Comparison of ENCODE assay signal across 12 cellular contexts in genomic region chr1:12386130-12386529, GRCh38.
A peak's percentile ranks its signal among the peaks of the same experiment; 100 is the strongest.
DNase-seq lines count a peak whose midpoint lies in the region; ATAC-seq and TF ChIP-seq lines count a peak whose summit lies in the region.
"Had no signal": no experiment of that assay in that cellular context is flagged by ENCODE, and none has a peak within 500 bp of the region (broad histone marks: within the 10 kb centered on the region; RNA-seq: fewer than 3 reads in every experiment).

No MANE protein-coding gene starts in this region.

- no TSS peak for BruUV-seq in MCF 10A (replicated peaks; lab: Mats Ljungman, UMichigan)

- peak overlapping the region; percentile 2 for H3K4me3 ChIP-seq in naive thymus-derived CD4-positive, alpha-beta T cell (ENCODE audit: low read length)
- no peak overlapping the region for H3K4me3 ChIP-seq in colonic mucosa
- H3K4me3 ChIP-seq: ascending aorta had no signal

- H3K36me3 Mint-ChIP-seq in MCF 10A (ENCODE audit: insufficient read depth, unreplicated experiment), result peaks cover 77% of the 10 kb centered on the region
- H3K36me3 Mint-ChIP-seq in naive thymus-derived CD4-positive, alpha-beta T cell, result peaks cover 24 to 89% (median 76%) of the 10 kb centered on the region in 5 donors
- H3K36me3 Mint-ChIP-seq in osteocyte (ENCODE audit: unreplicated experiment), result peaks cover 75% of the 10 kb centered on the region

- H3K27ac ChIP-seq in naive thymus-derived CD4-positive, alpha-beta T cell (ENCODE audit: low read depth, low read length), result peak overlapping the region; percentile 52
- H3K27ac ChIP-seq in colonic mucosa, result no peak overlapping the region
- H3K27ac ChIP-seq: ascending aorta had no signal

- no peaks in the 10 kb centered on the region for H3K4me1 Mint-ChIP-seq in MCF 10A (ENCODE audit: insufficient read depth, unreplicated experiment)
- H3K4me1 Mint-ChIP-seq in naive thymus-derived CD4-positive, alpha-beta T cell, result peaks cover 32 to 61% (median 52%) of the 10 kb centered on the region in 7 donors
- H3K4me1 Mint-ChIP-seq in osteocyte (ENCODE audit: unreplicated experiment), result no peaks in the 10 kb centered on the region

- ATAC-seq in naive thymus-derived CD4-positive, alpha-beta T cell, result peak; percentile 95
- no peak for ATAC-seq in HG03432 (IDR thresholded peaks at IDR 0.05; ENCODE audit: unreplicated experiment)

- H3K4me1 ChIP-seq in naive thymus-derived CD4-positive, alpha-beta T cell (ENCODE audit: control insufficient read depth in 2 of 2, insufficient read depth in 2 of 2, low read length in 2 of 2), result peaks cover 31 to 40% of the 10 kb centered on the region in 2 donors
- H3K4me1 ChIP-seq in colonic mucosa, result peaks cover 4% of the 10 kb centered on the region

- no peak overlapping the region for H3K9ac ChIP-seq in colonic mucosa (ENCODE audit: low read depth in 2 of 2, low read length in 2 of 2)

- H3K4me3 Mint-ChIP-seq in MCF 10A (ENCODE audit: unreplicated experiment) (no peak overlapping the region), osteocyte (ENCODE audit: unreplicated experiment) (no peak overlapping the region)
- H3K4me3 Mint-ChIP-seq in naive thymus-derived CD4-positive, alpha-beta T cell, result peak overlapping the region; percentile 30 to 81 (median 64)

- TF ChIP-seq CTCF in MCF 10A (IDR thresholded peaks at IDR 0.05; ENCODE audit: unreplicated experiment) (no peak), colonic mucosa (IDR thresholded peaks at IDR 0.05) (no peak), osteocyte (IDR thresholded peaks at IDR 0.05) (no peak)

- H3K27ac Mint-ChIP-seq in MCF 10A (ENCODE audit: low read depth, unreplicated experiment) (peak overlapping the region; percentile 49), osteocyte (ENCODE audit: unreplicated experiment) (no peak overlapping the region)
- H3K27ac Mint-ChIP-seq in naive thymus-derived CD4-positive, alpha-beta T cell, result peak overlapping the region; percentile 61 to 96 (median 80)

- no peaks in the 10 kb centered on the region for H3K27me3 ChIP-seq in naive thymus-derived CD4-positive, alpha-beta T cell (ENCODE audit: control insufficient read depth in 2 of 2, insufficient read depth in 2 of 2, low read length in 2 of 2)
- no peaks in the 10 kb centered on the region for H3K27me3 ChIP-seq in colonic mucosa
- H3K27me3 ChIP-seq: ascending aorta had no signal

- H3K36me3 ChIP-seq in naive thymus-derived CD4-positive, alpha-beta T cell (ENCODE audit: control insufficient read depth in 2 of 3, insufficient read depth in 3 of 3, low read length in 3 of 3), result peaks cover 8 to 40% (median 21%) of the 10 kb centered on the region in 3 experiments
- H3K36me3 ChIP-seq in colonic mucosa, result peaks cover 11% of the 10 kb centered on the region

- H3K27me3 Mint-ChIP-seq in MCF 10A (ENCODE audit: insufficient read depth, unreplicated experiment), result no peaks in the 10 kb centered on the region
- no peaks in the 10 kb centered on the region for H3K27me3 Mint-ChIP-seq in naive thymus-derived CD4-positive, alpha-beta T cell
- no peaks in the 10 kb centered on the region for H3K27me3 Mint-ChIP-seq in osteocyte (ENCODE audit: unreplicated experiment)

- H3K9me3 Mint-ChIP-seq in MCF 10A (ENCODE audit: unreplicated experiment), result peaks cover 14% of the 10 kb centered on the region
- peaks cover 5 to 27% (median 16%) of the 10 kb centered on the region in 11 donors for H3K9me3 Mint-ChIP-seq in naive thymus-derived CD4-positive, alpha-beta T cell
- peaks cover 22% of the 10 kb centered on the region for H3K9me3 Mint-ChIP-seq in osteocyte (ENCODE audit: unreplicated experiment)

- H3K9me3 ChIP-seq in naive thymus-derived CD4-positive, alpha-beta T cell (ENCODE audit: control insufficient read depth in 2 of 3, low read length in 3 of 3), result peaks cover 0 to 5% (median 0%) of the 10 kb centered on the region in 3 experiments
- H3K9me3 ChIP-seq in colonic mucosa, result no peaks in the 10 kb centered on the region

- POLR2A ChIA-PET in MCF 10A (lab: Yijun Ruan, JAX), result interaction anchor here (0.6 kb wide), 1 partner anchor 211 kb away, joined by 4 read pairs; no protein-coding TSS in a partner anchor
- POLR2A ChIA-PET in naive thymus-derived CD4-positive, alpha-beta T cell (lab: Charles Lee), result interaction anchor here (0.6 to 4.1 kb wide), 6 partner anchors 48 to 233 kb away, joined by 3 to 22 read pairs (median 7); partner anchors contain the start of gene DHRS3

- DNase-seq in HPDE6-E6E7 (ENCODE audit: extremely low spot score) (peak; percentile 49), T-helper 22 cell (ENCODE audit: low read depth) (peak; percentile 23), MCF 10A (ENCODE audit: unreplicated experiment) (peak; percentile 23), cortex of kidney (lab: John Stamatoyannopoulos, UW) (no peak), colonic mucosa (no peak), osteocyte (ENCODE audit: extremely low spot score, unreplicated experiment) (no peak)
- DNase-seq in naive thymus-derived CD4-positive, alpha-beta T cell, result peak in 7 of 9 donors; percentile 23 to 55 (median 42)
- DNase-seq: NCI-H1694 treated with DMSO at 0.1 percent for 48 hours, nucleus accumbens, substantia nigra had no signal

- CTCF ChIA-PET in MCF 10A (lab: Yijun Ruan, JAX), result interaction anchor here (2.0 kb wide), 1 partner anchor 22 kb away, joined by 6 read pairs; no protein-coding TSS in a partner anchor
- CTCF ChIA-PET in naive thymus-derived CD4-positive, alpha-beta T cell (lab: Charles Lee), result interaction anchor here (1.0 kb wide), 1 partner anchor 233 kb away, joined by 7 read pairs; no protein-coding TSS in a partner anchor

- intact Hi-C loops in MCF 10A (cut with micrococcal nuclease) (no loop called here), colonic mucosa (cut with DNase I) (no loop called here)
- intact Hi-C loops in naive thymus-derived CD4-positive, alpha-beta T cell (cut with micrococcal nuclease), result loop anchor here (1.0 to 5.0 kb wide), 5 partner anchors 36 to 125 kb away; no protein-coding TSS in a partner anchor

Comparison
In these comparisons a context has a peak if more than half of its experiments do, and no peak if none do; other contexts are left out.
1. DNase-seq: peak in HPDE6-E6E7 (single experiment), T-helper 22 cell (single experiment), MCF 10A (single experiment) and naive thymus-derived CD4-positive, alpha-beta T cell (7 of 9); none in cortex of kidney (single experiment), colonic mucosa (single experiment) and osteocyte (single experiment).
2. H3K4me3 Mint-ChIP-seq: peak in naive thymus-derived CD4-positive, alpha-beta T cell (10 of 10); none in MCF 10A (single experiment) and osteocyte (single experiment).
3. intact Hi-C loops: an anchor here in naive thymus-derived CD4-positive, alpha-beta T cell (1.0 to 5.0 kb wide); none called in MCF 10A and colonic mucosa.